In the genomic region with DNA sequence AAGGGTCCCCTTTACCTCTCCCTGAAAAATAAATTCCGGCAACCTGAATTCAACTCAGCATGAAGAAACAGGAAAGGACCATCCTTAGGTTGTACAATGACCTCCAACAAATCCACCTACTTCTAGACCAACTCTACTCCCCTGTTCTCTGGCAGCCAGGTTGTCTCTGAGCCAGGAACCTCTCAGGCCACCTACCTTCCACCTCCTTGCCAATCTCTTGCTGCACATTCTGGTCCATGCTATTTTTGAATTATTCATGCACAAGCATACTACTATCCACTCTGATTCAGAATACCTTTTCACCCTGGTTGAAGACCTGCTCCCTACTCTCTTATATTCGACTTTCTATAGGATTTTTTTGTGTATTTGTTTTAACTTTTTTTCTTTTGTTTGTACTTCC, we compare ENCODE assay signal across 3 cellular contexts.
"Had no signal": no experiment of that assay in that cellular context is flagged by ENCODE, and none has a peak within 500 bp of the region (broad histone marks: within the 10 kb centered on the region; RNA-seq: fewer than 3 reads in every experiment).

No MANE protein-coding gene starts in this region.

- DNase-seq: GDM1, GF-D8 had no signal

- ATAC-seq: GM12878 had no signal
